Comparison of ENCODE assay signal across 1 cellular context in genomic region chr16:21525029-21525895, GRCh38.
A peak's percentile ranks its signal among the peaks of the same experiment; 100 is the strongest.
TF ChIP-seq lines count a peak whose summit lies in the region.

No MANE protein-coding gene starts in this region.

TF ChIP-seq in HepG2, 621 proteins besides CTCF, POLR2A, EP300 and RAD21 (continued from another document and continues in another):
- 0 out of 2 replicates have a peak, but pooled peaks have one; percentile 78 for TF ChIP-seq AKNA (CRISPR knock-in tag; IDR thresholded peaks at IDR 0.05; ENCODE audit: borderline replicate concordance)
- peak; percentile 99 for TF ChIP-seq RCOR2 (CRISPR knock-in tag; IDR thresholded peaks at IDR 0.05)
- peak; percentile 90; the same call in 1 of the 2 replicates for TF ChIP-seq ISX (CRISPR knock-in tag; conservative IDR thresholded peaks at IDR 0.05)
- TF ChIP-seq PLRG1 (conservative IDR thresholded peaks at IDR 0.05) = 0 out of 2 replicates have a peak, but pooled peaks have one; percentile 12
- TF ChIP-seq ZHX1 (CRISPR knock-in tag; IDR thresholded peaks at IDR 0.05; ENCODE audit: low read depth) = peak; percentile 90; the same call in 1 of the 2 replicates
- TF ChIP-seq MED1 (CRISPR knock-in tag; IDR thresholded peaks at IDR 0.05) = peak; percentile 93
- TF ChIP-seq ETV6 (CRISPR knock-in tag; conservative IDR thresholded peaks at IDR 0.05) = peak; percentile 96
- peak; percentile 92; the same call in 1 of the 2 replicates for TF ChIP-seq AKAP8 (CRISPR knock-in tag; IDR thresholded peaks at IDR 0.05)
- peak; percentile 93 for TF ChIP-seq ZNF264 (CRISPR knock-in tag; IDR thresholded peaks at IDR 0.05)
- TF ChIP-seq YY1 (IDR thresholded peaks at IDR 0.05; ENCODE audit: insufficient read depth, insufficient replicate concordance, low read depth, low read length) = peak; percentile 62
- peak; percentile 96 for TF ChIP-seq FOSL2 (CRISPR knock-in tag; IDR thresholded peaks at IDR 0.05)
- TF ChIP-seq ZNF34 (CRISPR knock-in tag; IDR thresholded peaks at IDR 0.05; ENCODE audit: borderline replicate concordance) = peak; percentile 100
- TF ChIP-seq ZNF710 (CRISPR knock-in tag; IDR thresholded peaks at IDR 0.05; ENCODE audit: borderline replicate concordance) = peak; percentile 96
- peak; percentile 96 for TF ChIP-seq HHEX (CRISPR knock-in tag; IDR thresholded peaks at IDR 0.05)
- peak; percentile 15 for TF ChIP-seq ZIK1 (CRISPR knock-in tag; IDR thresholded peaks at IDR 0.05; ENCODE audit: borderline replicate concordance, low read depth)
- TF ChIP-seq ZNF513 (CRISPR knock-in tag; conservative IDR thresholded peaks at IDR 0.05) = peak; percentile 98
- TF ChIP-seq TMF1 (CRISPR knock-in tag; IDR thresholded peaks at IDR 0.05; ENCODE audit: low read depth) = peak; percentile 79
- TF ChIP-seq SP1 (IDR thresholded peaks at IDR 0.05) = peak; percentile 88
- TF ChIP-seq SP1 (CRISPR knock-in tag; IDR thresholded peaks at IDR 0.05) = peak; percentile 79
- TF ChIP-seq REPIN1 (CRISPR knock-in tag; IDR thresholded peaks at IDR 0.05; ENCODE audit: borderline replicate concordance, low read depth) = peak; percentile 99
- peak; percentile 46; the same call in 1 of the 2 replicates for TF ChIP-seq SIN3B (IDR thresholded peaks at IDR 0.05; ENCODE audit: low read length)
- TF ChIP-seq PRDM15 (CRISPR knock-in tag; IDR thresholded peaks at IDR 0.05) = peak; percentile 51; the same call in 1 of the 2 replicates
- peak; percentile 90 for TF ChIP-seq MIER2 (CRISPR knock-in tag; IDR thresholded peaks at IDR 0.05)
- peak; percentile 87 for TF ChIP-seq MXI1 (IDR thresholded peaks at IDR 0.05; ENCODE audit: borderline replicate concordance, low read depth, low read length)
- TF ChIP-seq TBP (CRISPR knock-in tag; IDR thresholded peaks at IDR 0.05) = peak; percentile 97; the same call in 1 of the 2 replicates
- TF ChIP-seq ZBTB42 (CRISPR knock-in tag; IDR thresholded peaks at IDR 0.05) = peak; percentile 87; the same call in 1 of the 2 replicates
- TF ChIP-seq ZNF558 (CRISPR knock-in tag; IDR thresholded peaks at IDR 0.05; ENCODE audit: borderline replicate concordance) = 0 out of 2 replicates have a peak, but pooled peaks have one; percentile 73
- TF ChIP-seq ZNF367 (CRISPR knock-in tag; IDR thresholded peaks at IDR 0.05; ENCODE audit: borderline replicate concordance) = peak; percentile 77; the same call in 1 of the 2 replicates
- peak; percentile 94 for TF ChIP-seq ISL2 (CRISPR knock-in tag; IDR thresholded peaks at IDR 0.05)
- TF ChIP-seq ZNF891 (CRISPR knock-in tag; IDR thresholded peaks at IDR 0.05) = peak; percentile 89
- TF ChIP-seq ZSCAN22 (CRISPR knock-in tag; IDR thresholded peaks at IDR 0.05) = peak; percentile 94
- TF ChIP-seq ZMAT3 (CRISPR knock-in tag; conservative IDR thresholded peaks at IDR 0.05) = peak; percentile 81; the same call in 1 of the 2 replicates
- 0 out of 2 replicates have a peak, but pooled peaks have one; percentile 38 for TF ChIP-seq FOXA1 (IDR thresholded peaks at IDR 0.05)
- peak; percentile 96 for TF ChIP-seq FOXA1 (CRISPR knock-in tag; IDR thresholded peaks at IDR 0.05)
- TF ChIP-seq E2F2 (CRISPR knock-in tag; IDR thresholded peaks at IDR 0.05; ENCODE audit: borderline replicate concordance) = peak; percentile 74; the same call in 1 of the 2 replicates
- peak; percentile 87 for TF ChIP-seq ADNP (CRISPR knock-in tag; IDR thresholded peaks at IDR 0.05)
- TF ChIP-seq DR1 (CRISPR knock-in tag; IDR thresholded peaks at IDR 0.05) = peak; percentile 88
- peak; percentile 95 for TF ChIP-seq ZBTB39 (CRISPR knock-in tag; IDR thresholded peaks at IDR 0.05)
- TF ChIP-seq ZNF143 (CRISPR knock-in tag; IDR thresholded peaks at IDR 0.05) = peak; percentile 56; the same call in 1 of the 2 replicates
- peak; percentile 60; the same call in 1 of the 2 replicates for TF ChIP-seq ZNF775 (CRISPR knock-in tag; IDR thresholded peaks at IDR 0.05; ENCODE audit: borderline replicate concordance)
- TF ChIP-seq U2AF2 (IDR thresholded peaks at IDR 0.05; ENCODE audit: low read depth, low read length) = 0 out of 2 replicates have a peak, but pooled peaks have one; percentile 82
- TF ChIP-seq ZNF749 (CRISPR knock-in tag; IDR thresholded peaks at IDR 0.05; ENCODE audit: borderline replicate concordance) = peak; percentile 84
- TF ChIP-seq HNF4A (CRISPR knock-in tag; IDR thresholded peaks at IDR 0.05) = peak; percentile 90
- TF ChIP-seq ZNF180 (CRISPR knock-in tag; IDR thresholded peaks at IDR 0.05; ENCODE audit: borderline replicate concordance, low read depth) = peak; percentile 95; the same call in 1 of the 2 replicates
